ENCODE assay signal across 8 cellular contexts in the genomic region with DNA sequence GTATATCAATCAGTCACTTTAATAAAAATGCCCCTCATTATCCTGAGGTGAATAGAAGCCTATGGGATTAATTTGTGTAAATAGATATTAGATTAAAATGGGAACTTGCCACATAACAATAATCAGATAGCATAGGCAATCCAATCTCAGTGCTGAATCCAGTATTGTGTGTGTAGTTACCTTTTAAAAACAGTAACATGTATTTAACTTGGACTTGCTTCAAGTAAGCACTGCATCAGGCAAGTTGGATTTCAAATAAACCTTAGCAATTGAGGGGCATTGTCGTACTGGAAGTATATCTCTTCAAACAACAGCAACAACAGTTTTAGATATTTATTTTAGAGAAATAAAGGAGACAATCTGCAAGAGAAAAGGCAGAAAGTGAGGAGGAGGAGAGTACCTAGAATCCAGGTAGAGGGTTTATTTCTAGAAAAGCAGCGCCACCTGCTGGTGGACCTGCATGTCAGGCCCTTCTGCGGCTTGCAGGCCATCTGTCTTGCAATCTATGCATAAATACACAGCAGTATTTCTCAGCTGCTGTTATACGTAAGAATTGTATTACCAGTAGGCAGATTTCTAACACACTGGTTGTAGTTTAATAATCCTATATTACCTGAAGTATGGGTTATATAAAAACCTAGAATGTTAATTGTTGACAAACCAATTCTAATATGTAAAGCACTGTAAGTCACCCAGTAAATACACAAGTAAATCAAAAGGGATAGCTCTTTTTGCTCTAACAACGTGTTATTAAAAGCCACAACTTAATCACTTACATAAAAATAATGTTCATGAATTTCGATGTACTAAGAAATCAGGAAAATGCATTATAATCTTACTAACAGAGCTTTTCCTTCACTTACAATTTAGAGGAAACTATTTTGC.
A peak's percentile ranks its signal among the peaks of the same experiment; 100 is the strongest.
DNase-seq lines count a peak whose midpoint lies in the region; ATAC-seq lines count a peak whose summit lies in the region.

No MANE protein-coding gene starts in this region.

- ATAC-seq in GM18511 (IDR thresholded peaks at IDR 0.05; ENCODE audit: unreplicated experiment), result peak; percentile 98
- peak; percentile 66 for ATAC-seq in HG03108 (IDR thresholded peaks at IDR 0.05; ENCODE audit: unreplicated experiment)
- peak; percentile 93 for ATAC-seq in left colon

- intact Hi-C loops in left colon (cut with DNase I, micrococcal nuclease), result no loop called here

- DNase-seq in A172 (ENCODE audit: low spot score) (peak; percentile 67), NCI-H2171 (lab: John Stamatoyannopoulos, UW) (peak; percentile 71), cerebellar cortex (ENCODE audit: low spot score) (peak; percentile 84), left colon (peak; percentile 58 to 75)
- peak; percentile 62 for DNase-seq in activated CD4-positive, CD25-positive, alpha-beta regulatory T cell treated with anti-CD3 and anti-CD28 coated beads, Interleukin-2, amount 50 U/mL, for 72 hours
- DNase-seq in stimulated activated CD4-positive, alpha-beta T cell treated with anti-CD3 and anti-CD28 coated beads, Interleukin-2, amount 100 ng/mL, for 48 hours, result peak; percentile 67 to 73

Comparison
In these comparisons a context has a peak if more than half of its experiments do, and no peak if none do; other contexts are left out.
1. Peak in every context shown above with its lines: DNase-seq and ATAC-seq.